ENCODE assay signal across 2 cellular contexts in genomic region chr7:136452948-136453347, GRCh38.
TF ChIP-seq lines count a peak whose summit lies in the region.

No MANE protein-coding gene starts in this region.

TF ChIP-seq in HepG2, 621 proteins besides CTCF, POLR2A, EP300 and RAD21:
- TF ChIP-seq SP5 (CRISPR knock-in tag; IDR thresholded peaks at IDR 0.05; ENCODE audit: borderline replicate concordance, low read depth) (no peak), RXRB (CRISPR knock-in tag; IDR thresholded peaks at IDR 0.05; ENCODE audit: borderline replicate concordance) (no peak), CCAR2 (optimal IDR thresholded peaks at IDR 0.05; ENCODE audit: low read depth, low read length) (no peak), MZF1 (CRISPR knock-in tag; IDR thresholded peaks at IDR 0.05; ENCODE audit: borderline replicate concordance) (no peak), ZNF260 (CRISPR knock-in tag; IDR thresholded peaks at IDR 0.05; ENCODE audit: borderline replicate concordance, low read depth) (no peak), ZNF816 (CRISPR knock-in tag; IDR thresholded peaks at IDR 0.05; ENCODE audit: borderline replicate concordance) (no peak), TGIF2 (CRISPR knock-in tag; IDR thresholded peaks at IDR 0.05) (no peak), POLR2AphosphoS2 (IDR thresholded peaks at IDR 0.05; ENCODE audit: low read depth, low read length) (no peak), FOXJ3 (CRISPR knock-in tag; IDR thresholded peaks at IDR 0.05; ENCODE audit: borderline replicate concordance) (no peak), NFAT5 (CRISPR knock-in tag; IDR thresholded peaks at IDR 0.05) (no peak), ZNF781 (CRISPR knock-in tag; IDR thresholded peaks at IDR 0.05; ENCODE audit: borderline replicate concordance, not compliant biosample characterization) (no peak), MAFK (conservative IDR thresholded peaks at IDR 0.05 in 1 of 2, IDR thresholded peaks at IDR 0.05 in 1 of 2; ENCODE audit: low read length in 2 of 2) (peak; percentile 72 to 90), MAFF (IDR thresholded peaks at IDR 0.05; ENCODE audit: low read depth, low read length) (peak; percentile 78), FOXA1 (IDR thresholded peaks at IDR 0.05) (no peak), FOXA1 (CRISPR knock-in tag; IDR thresholded peaks at IDR 0.05) (no peak), ZNF337 (CRISPR knock-in tag; IDR thresholded peaks at IDR 0.05; ENCODE audit: borderline replicate concordance, low read depth) (no peak)
- TF ChIP-seq, protein P1, sequence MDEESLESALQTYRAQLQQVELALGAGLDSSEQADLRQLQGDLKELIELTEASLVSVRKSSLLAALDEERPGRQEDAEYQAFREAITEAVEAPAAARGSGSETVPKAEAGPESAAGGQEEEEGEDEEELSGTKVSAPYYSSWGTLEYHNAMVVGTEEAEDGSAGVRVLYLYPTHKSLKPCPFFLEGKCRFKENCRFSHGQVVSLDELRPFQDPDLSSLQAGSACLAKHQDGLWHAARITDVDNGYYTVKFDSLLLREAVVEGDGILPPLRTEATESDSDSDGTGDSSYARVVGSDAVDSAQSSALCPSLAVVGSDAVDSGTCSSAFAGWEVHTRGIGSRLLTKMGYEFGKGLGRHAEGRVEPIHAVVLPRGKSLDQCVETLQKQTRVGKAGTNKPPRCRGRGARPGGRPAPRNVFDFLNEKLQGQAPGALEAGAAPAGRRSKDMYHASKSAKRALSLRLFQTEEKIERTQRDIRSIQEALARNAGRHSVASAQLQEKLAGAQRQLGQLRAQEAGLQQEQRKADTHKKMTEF (CRISPR knock-in tag; IDR thresholded peaks at IDR 0.05): no peak
- TF ChIP-seq, protein P2, sequence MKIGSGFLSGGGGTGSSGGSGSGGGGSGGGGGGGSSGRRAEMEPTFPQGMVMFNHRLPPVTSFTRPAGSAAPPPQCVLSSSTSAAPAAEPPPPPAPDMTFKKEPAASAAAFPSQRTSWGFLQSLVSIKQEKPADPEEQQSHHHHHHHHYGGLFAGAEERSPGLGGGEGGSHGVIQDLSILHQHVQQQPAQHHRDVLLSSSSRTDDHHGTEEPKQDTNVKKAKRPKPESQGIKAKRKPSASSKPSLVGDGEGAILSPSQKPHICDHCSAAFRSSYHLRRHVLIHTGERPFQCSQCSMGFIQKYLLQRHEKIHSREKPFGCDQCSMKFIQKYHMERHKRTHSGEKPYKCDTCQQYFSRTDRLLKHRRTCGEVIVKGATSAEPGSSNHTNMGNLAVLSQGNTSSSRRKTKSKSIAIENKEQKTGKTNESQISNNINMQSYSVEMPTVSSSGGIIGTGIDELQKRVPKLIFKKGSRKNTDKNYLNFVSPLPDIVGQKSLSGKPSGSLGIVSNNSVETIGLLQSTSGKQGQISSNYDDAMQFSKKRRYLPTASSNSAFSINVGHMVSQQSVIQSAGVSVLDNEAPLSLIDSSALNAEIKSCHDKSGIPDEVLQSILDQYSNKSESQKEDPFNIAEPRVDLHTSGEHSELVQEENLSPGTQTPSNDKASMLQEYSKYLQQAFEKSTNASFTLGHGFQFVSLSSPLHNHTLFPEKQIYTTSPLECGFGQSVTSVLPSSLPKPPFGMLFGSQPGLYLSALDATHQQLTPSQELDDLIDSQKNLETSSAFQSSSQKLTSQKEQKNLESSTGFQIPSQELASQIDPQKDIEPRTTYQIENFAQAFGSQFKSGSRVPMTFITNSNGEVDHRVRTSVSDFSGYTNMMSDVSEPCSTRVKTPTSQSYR (CRISPR knock-in tag; IDR thresholded peaks at IDR 0.05; ENCODE audit: borderline replicate concordance): no peak

TF ChIP-seq in IMR-90, 13 proteins besides CTCF, POLR2A, EP300 and RAD21:
- TF ChIP-seq MAFK (IDR thresholded peaks at IDR 0.05; ENCODE audit: low read depth, low read length) (peak; percentile 89), MXI1 (IDR thresholded peaks at IDR 0.05; ENCODE audit: borderline replicate concordance, low read depth, low read length) (no peak), RFX5 (IDR thresholded peaks at IDR 0.05; ENCODE audit: low read depth, low read length) (no peak)
